In genomic region chr2:180125245-180125962, GRCh38 we compare ENCODE assay signal across 8 cellular contexts.
DNase-seq lines count a peak whose midpoint lies in the region; TF ChIP-seq lines count a peak whose summit lies in the region.

No MANE protein-coding gene starts in this region.

- H3K4me1 Mint-ChIP-seq in activated naive CD4-positive, alpha-beta T cell treated with anti-CD3 and anti-CD28 coated beads for 36 hours (ENCODE audit: low read depth) = peaks cover 3% of the 10 kb centered on the region

- no peak for TF ChIP-seq EP300 in ovary (IDR thresholded peaks at IDR 0.05)

- POLR2A ChIA-PET in RWPE1 (lab: Yijun Ruan, JAX; ENCODE audit: low non-redundant PET) = no interaction called here

- no peak for TF ChIP-seq POLR2A in ovary (IDR thresholded peaks at IDR 0.05)

- H3K27me3 ChIP-seq in MG63 (no peaks in the 10 kb centered on the region), ovary (no peaks in the 10 kb centered on the region)

- H3K27me3 Mint-ChIP-seq in activated naive CD4-positive, alpha-beta T cell treated with anti-CD3 and anti-CD28 coated beads for 36 hours (ENCODE audit: low read depth) = peaks cover 10% of the 10 kb centered on the region

- 23 to 27% (median 24%) methylated on average over 13 of the region's 13 CpGs for WGBS in ovary, 3 donors

- peak; percentile 95 for DNase-seq in EL
- peak; percentile 94 for DNase-seq in H4 (ENCODE audit: low spot score)
- peak; percentile 79 for DNase-seq in MG63
- peak; percentile 67 for DNase-seq in RWPE1 (ENCODE audit: low spot score)
- DNase-seq in activated naive CD4-positive, alpha-beta T cell treated with anti-CD3 and anti-CD28 coated beads for 36 hours = peak; percentile 64
- peak; percentile 51 for DNase-seq in glomerular endothelial cell (ENCODE audit: extremely low read depth, low read depth, low spot score)
- DNase-seq in ovary = peak; percentile 24 to 46 (median 27)
- DNase-seq in cortex of kidney (lab: John Stamatoyannopoulos, UW) = no peak

- H3K4me3 Mint-ChIP-seq in activated naive CD4-positive, alpha-beta T cell treated with anti-CD3 and anti-CD28 coated beads for 36 hours = no peak overlapping the region

- intact Hi-C loops in activated naive CD4-positive, alpha-beta T cell treated with anti-CD3 and anti-CD28 coated beads for 36 hours (cut with micrococcal nuclease) = loop anchor here (1.0 to 10.0 kb wide), 4 partner anchors 479 to 1335 kb away; no protein-coding TSS in a partner anchor
- intact Hi-C loops in ovary (cut with DNase I) = no loop called here

- CTCF ChIA-PET in RWPE1 (lab: Yijun Ruan, JAX) = interaction anchor here (0.6 to 1.4 kb wide), 12 partner anchors 16 to 1812 kb away, joined by 3 to 6 read pairs (median 4); partner anchors contain the start of gene ITGA4
- CTCF ChIA-PET in activated naive CD4-positive, alpha-beta T cell treated with anti-CD3 and anti-CD28 coated beads for 36 hours (lab: Charles Lee) = interaction anchor here (0.5 to 1.4 kb wide), 10 partner anchors 10 to 1817 kb away, joined by 3 to 5 read pairs (median 3); no protein-coding TSS in a partner anchor

- TF ChIP-seq CTCF in RWPE1 (conservative IDR thresholded peaks at IDR 0.05; ENCODE audit: low read depth) (peak; percentile 73), ovary (IDR thresholded peaks at IDR 0.05) (peak in 1 of 3 donors; percentile 33)

- no peaks in the 10 kb centered on the region for H3K9me3 ChIP-seq in MG63
- H3K9me3 ChIP-seq in ovary = no peaks in the 10 kb centered on the region

- H3K4me3 ChIP-seq in MG63 (no peak overlapping the region), ovary (no peak overlapping the region)

- H3K4me1 ChIP-seq in ovary (ENCODE audit: insufficient read depth) = no peaks in the 10 kb centered on the region

- no peaks in the 10 kb centered on the region for H3K9me3 Mint-ChIP-seq in activated naive CD4-positive, alpha-beta T cell treated with anti-CD3 and anti-CD28 coated beads for 36 hours

- no peak overlapping the region for H3K27ac ChIP-seq in RWPE1
- no peak overlapping the region for H3K27ac ChIP-seq in ovary

- no peaks in the 10 kb centered on the region for H3K36me3 ChIP-seq in MG63
- no peaks in the 10 kb centered on the region for H3K36me3 ChIP-seq in ovary

- H3K36me3 Mint-ChIP-seq in activated naive CD4-positive, alpha-beta T cell treated with anti-CD3 and anti-CD28 coated beads for 36 hours (ENCODE audit: low read depth) = no peaks in the 10 kb centered on the region

- no peak overlapping the region for H3K27ac Mint-ChIP-seq in activated naive CD4-positive, alpha-beta T cell treated with anti-CD3 and anti-CD28 coated beads for 36 hours
